8 cellular contexts compared by ENCODE assay signal in genomic region chr22:31289335-31289734, GRCh38. TPM values are rescaled to one million over a fixed set of nuclear protein-coding genes. Genes with fewer than 3 reads are reported as not detected.
DNase-seq lines count a peak whose midpoint lies in the region; ATAC-seq lines count a peak whose summit lies in the region.

No MANE protein-coding gene starts in this region.

- no peak for DNase-seq in stimulated activated naive CD8-positive, alpha-beta T cell treated with anti-CD3 and anti-CD28 coated beads, Interleukin-15, Interleukin-2, amounts not matched to agents 100 U/mL and 50 U/mL, for 24 hours
- DNase-seq in activated T-helper 2 cell treated with anti-CD3 and anti-CD28 coated beads, Interferon-gamma antibody, Interleukin-2, Interleukin-4, amounts not matched to agents 10 μg/mL and 5 μg/mL and 100 μg/mL, durations not matched to agents 14 hours and 24 hours and 36 hours (ENCODE audit: low spot score): no peak
- DNase-seq in HuH-7 (ENCODE audit: low spot score) (no peak), GM19240 (ENCODE audit: insufficient read length, low spot score) (no peak)

- H3K9me3 ChIP-seq in mucosa of rectum (ENCODE audit: control insufficient read depth in 2 of 2, low read length in 2 of 2): no peaks in the 10 kb centered on the region

- peak overlapping the region; percentile 75 to 85 for H3K4me3 ChIP-seq in mucosa of rectum (ENCODE audit: low read length in 2 of 2)

- H3K4me1 ChIP-seq in mucosa of rectum (ENCODE audit: control insufficient read depth in 2 of 2, insufficient read depth in 2 of 2, low read length in 2 of 2): peaks cover 15 to 25% of the 10 kb centered on the region in 2 donors

- H3K4me1 Mint-ChIP-seq in stimulated activated naive CD8-positive, alpha-beta T cell treated with anti-CD3 and anti-CD28 coated beads, Interleukin-15, Interleukin-2, amounts not matched to agents 100 ng/mL and 50 ng/mL, for 24 hours (ENCODE audit: low read depth): peaks cover 88% of the 10 kb centered on the region
- H3K4me1 Mint-ChIP-seq in activated T-helper 2 cell treated with anti-CD3 and anti-CD28 coated beads, Interferon-gamma antibody, Interleukin-2, Interleukin-4, amounts not matched to agents 10 μg/mL and 5 μg/mL and 100 μg/mL, durations not matched to agents 14 hours and 24 hours and 36 hours (ENCODE audit: low read depth): peaks cover 71% of the 10 kb centered on the region

- intact Hi-C loops in activated T-helper 2 cell treated with anti-CD3 and anti-CD28 coated beads, Interferon-gamma antibody, Interleukin-2, Interleukin-4, amounts not matched to agents 10 μg/mL and 5 μg/mL and 100 μg/mL, durations not matched to agents 14 hours and 24 hours and 36 hours (cut with micrococcal nuclease): loop anchor here (5.0 kb wide), 2 partner anchors 182 to 542 kb away; partner anchors contain the start of gene SELENOM

- no peaks in the 10 kb centered on the region for H3K36me3 Mint-ChIP-seq in stimulated activated naive CD8-positive, alpha-beta T cell treated with anti-CD3 and anti-CD28 coated beads, Interleukin-15, Interleukin-2, amounts not matched to agents 100 ng/mL and 50 ng/mL, for 24 hours (ENCODE audit: low read depth)
- H3K36me3 Mint-ChIP-seq in activated T-helper 2 cell treated with anti-CD3 and anti-CD28 coated beads, Interferon-gamma antibody, Interleukin-2, Interleukin-4, amounts not matched to agents 10 μg/mL and 5 μg/mL and 100 μg/mL, durations not matched to agents 14 hours and 24 hours and 36 hours (ENCODE audit: low read depth): peaks cover 39% of the 10 kb centered on the region

- ATAC-seq in stimulated activated naive CD8-positive, alpha-beta T cell treated with anti-CD3 and anti-CD28 coated beads, Interleukin-15, Interleukin-2, amounts not matched to agents 100 U/mL and 50 U/mL, for 24 hours: no peak
- ATAC-seq in GM18519 (IDR thresholded peaks at IDR 0.05; ENCODE audit: low FRiP score, unreplicated experiment) (no peak), GM21737 (IDR thresholded peaks at IDR 0.05; ENCODE audit: unreplicated experiment) (no peak)

- H3K27me3 ChIP-seq in mucosa of rectum (ENCODE audit: control insufficient read depth in 2 of 2, insufficient read depth in 2 of 2, low read length in 2 of 2): no peaks in the 10 kb centered on the region

- peak overlapping the region; percentile 83 to 95 for H3K9ac ChIP-seq in mucosa of rectum (ENCODE audit: low read depth in 1 of 2, low read length in 2 of 2)

- H3K27ac ChIP-seq in mucosa of rectum (ENCODE audit: low read depth in 2 of 2, low read length in 2 of 2): peak overlapping the region; percentile 97 to 99

- no peaks in the 10 kb centered on the region for H3K9me3 Mint-ChIP-seq in stimulated activated naive CD8-positive, alpha-beta T cell treated with anti-CD3 and anti-CD28 coated beads, Interleukin-15, Interleukin-2, amounts not matched to agents 100 ng/mL and 50 ng/mL, for 24 hours
- no peaks in the 10 kb centered on the region for H3K9me3 Mint-ChIP-seq in activated T-helper 2 cell treated with anti-CD3 and anti-CD28 coated beads, Interferon-gamma antibody, Interleukin-2, Interleukin-4, amounts not matched to agents 10 μg/mL and 5 μg/mL and 100 μg/mL, durations not matched to agents 14 hours and 24 hours and 36 hours

- peak overlapping the region; percentile 96 for H3K27ac Mint-ChIP-seq in stimulated activated naive CD8-positive, alpha-beta T cell treated with anti-CD3 and anti-CD28 coated beads, Interleukin-15, Interleukin-2, amounts not matched to agents 100 ng/mL and 50 ng/mL, for 24 hours
- H3K27ac Mint-ChIP-seq in activated T-helper 2 cell treated with anti-CD3 and anti-CD28 coated beads, Interferon-gamma antibody, Interleukin-2, Interleukin-4, amounts not matched to agents 10 μg/mL and 5 μg/mL and 100 μg/mL, durations not matched to agents 14 hours and 24 hours and 36 hours: peak overlapping the region; percentile 100

- H3K27me3 Mint-ChIP-seq in stimulated activated naive CD8-positive, alpha-beta T cell treated with anti-CD3 and anti-CD28 coated beads, Interleukin-15, Interleukin-2, amounts not matched to agents 100 ng/mL and 50 ng/mL, for 24 hours: no peaks in the 10 kb centered on the region
- no peaks in the 10 kb centered on the region for H3K27me3 Mint-ChIP-seq in activated T-helper 2 cell treated with anti-CD3 and anti-CD28 coated beads, Interferon-gamma antibody, Interleukin-2, Interleukin-4, amounts not matched to agents 10 μg/mL and 5 μg/mL and 100 μg/mL, durations not matched to agents 14 hours and 24 hours and 36 hours (ENCODE audit: low read depth)

- peak overlapping the region; percentile 96 for H3K4me3 Mint-ChIP-seq in stimulated activated naive CD8-positive, alpha-beta T cell treated with anti-CD3 and anti-CD28 coated beads, Interleukin-15, Interleukin-2, amounts not matched to agents 100 ng/mL and 50 ng/mL, for 24 hours
- peak overlapping the region; percentile 97 for H3K4me3 Mint-ChIP-seq in activated T-helper 2 cell treated with anti-CD3 and anti-CD28 coated beads, Interferon-gamma antibody, Interleukin-2, Interleukin-4, amounts not matched to agents 10 μg/mL and 5 μg/mL and 100 μg/mL, durations not matched to agents 14 hours and 24 hours and 36 hours (ENCODE audit: low read depth)

- H3K36me3 ChIP-seq in mucosa of rectum (ENCODE audit: control insufficient read depth in 2 of 2, insufficient read depth in 2 of 2, low read length in 2 of 2): peaks cover 34 to 37% of the 10 kb centered on the region in 2 donors

RNA-seq across cellular contexts. Expression of gene PIK3IP1, which starts 3.0 kb away (rescaled TPM):
- 9.3 and 10.4 TPM in 2 replicates for total RNA-seq in activated T-helper 2 cell treated with anti-CD3 and anti-CD28 coated beads, Interferon-gamma antibody, Interleukin-2, Interleukin-4, amounts not matched to agents 10 μg/mL and 5 μg/mL and 100 μg/mL, durations not matched to agents 14 hours and 24 hours and 36 hours

RNA-seq across cellular contexts. Expression of gene PATZ1, which starts 56.8 kb away (rescaled TPM):
- 30.6 and 31.0 TPM in 2 replicates for total RNA-seq in activated T-helper 2 cell treated with anti-CD3 and anti-CD28 coated beads, Interferon-gamma antibody, Interleukin-2, Interleukin-4, amounts not matched to agents 10 μg/mL and 5 μg/mL and 100 μg/mL, durations not matched to agents 14 hours and 24 hours and 36 hours
